In genomic region chrX:3526749-3527148, GRCh38 we compare ENCODE assay signal across 18 cellular contexts.
A peak's percentile ranks its signal among the peaks of the same experiment; 100 is the strongest.
DNase-seq lines count a peak whose midpoint lies in the region; ATAC-seq, FAIRE-seq and TF ChIP-seq lines count a peak whose summit lies in the region.
"Had no signal": no experiment of that assay in that cellular context is flagged by ENCODE, and none has a peak within 500 bp of the region (broad histone marks: within the 10 kb centered on the region; RNA-seq: fewer than 3 reads in every experiment).

No MANE protein-coding gene starts in this region.

- no peaks in the 10 kb centered on the region for H3K36me3 ChIP-seq in astrocyte (ENCODE audit: insufficient read depth, low read length)
- no peaks in the 10 kb centered on the region for H3K36me3 ChIP-seq in skeletal muscle satellite cell (ENCODE audit: insufficient read depth, low read length)
- H3K36me3 ChIP-seq: SJCRH30 had no signal

- H3K9ac ChIP-seq in astrocyte (ENCODE audit: low read length) = peak overlapping the region; percentile 54
- H3K9ac ChIP-seq in skeletal muscle satellite cell (ENCODE audit: low read depth, low read length) = peak overlapping the region; percentile 71

- no peak overlapping the region for H2AFZ ChIP-seq in astrocyte (ENCODE audit: low read depth, low read length)

- H3K4me3 ChIP-seq in astrocyte (ENCODE audit: insufficient read depth, low read depth, low read length) = no peak overlapping the region
- H3K4me3 ChIP-seq in skeletal muscle satellite cell (ENCODE audit: low read length) = no peak overlapping the region
- H3K4me3 ChIP-seq: SJCRH30 had no signal

- H3K4me1 Mint-ChIP-seq in astrocyte (ENCODE audit: low read depth, unreplicated experiment) = no peaks in the 10 kb centered on the region
- H3K4me1 Mint-ChIP-seq in activated naive CD8-positive, alpha-beta T cell treated with anti-CD3 and anti-CD28 coated beads for 36 hours = no peaks in the 10 kb centered on the region
- H3K4me1 Mint-ChIP-seq: B cell; CD4-positive, CD25-positive, alpha-beta regulatory T cell; H9 had no signal

- H3K27me3 ChIP-seq in astrocyte (ENCODE audit: insufficient read depth, low read length) (no peaks in the 10 kb centered on the region), skeletal muscle satellite cell (ENCODE audit: control insufficient read depth, insufficient read depth, low read length) (no peaks in the 10 kb centered on the region)
- H3K27me3 ChIP-seq: SJCRH30 had no signal

- H3K9me3 ChIP-seq in astrocyte (ENCODE audit: insufficient read depth, low read depth, low read length) (no peaks in the 10 kb centered on the region), skeletal muscle satellite cell (replicated peaks; ENCODE audit: low read length) (no peaks in the 10 kb centered on the region)
- H3K9me3 ChIP-seq: Caco-2, SJCRH30 had no signal

- no peak overlapping the region for H3K4me3 Mint-ChIP-seq in astrocyte (ENCODE audit: unreplicated experiment)
- no peak overlapping the region for H3K4me3 Mint-ChIP-seq in activated naive CD8-positive, alpha-beta T cell treated with anti-CD3 and anti-CD28 coated beads for 36 hours
- H3K4me3 Mint-ChIP-seq: B cell; CD4-positive, CD25-positive, alpha-beta regulatory T cell; H9 had no signal

- peaks cover 1% of the 10 kb centered on the region for H3K9me3 Mint-ChIP-seq in astrocyte (ENCODE audit: unreplicated experiment)
- no peaks in the 10 kb centered on the region for H3K9me3 Mint-ChIP-seq in activated naive CD8-positive, alpha-beta T cell treated with anti-CD3 and anti-CD28 coated beads for 36 hours
- H3K9me3 Mint-ChIP-seq: H9 had no signal

- peak; percentile 15 for DNase-seq in ELR (ENCODE audit: low read depth)
- DNase-seq in astrocyte (ENCODE audit: low read depth) = peak; percentile 71
- DNase-seq in fibroblast of peridontal ligament (ENCODE audit: extremely low read depth) = peak; percentile 36
- DNase-seq in activated naive CD8-positive, alpha-beta T cell treated with anti-CD3 and anti-CD28 coated beads for 36 hours = no peak
- DNase-seq: ACHN; Caco-2; CD4-positive, CD25-positive, alpha-beta regulatory T cell; DMS153; H9; NCI-H1417 treated with DMSO at 0.1 percent for 48 hours; NCI-H2029; NCI-H2171 treated with DMSO at 0.1 percent for 48 hours; NCI-H446 treated with DMSO at 0.1 percent for 48 hours; SJCRH30 had no signal

- H4K20me1 ChIP-seq in astrocyte (ENCODE audit: insufficient read depth, low read length) = no peaks in the 10 kb centered on the region

- H3K36me3 Mint-ChIP-seq in astrocyte (ENCODE audit: low read depth, unreplicated experiment) = no peaks in the 10 kb centered on the region
- H3K36me3 Mint-ChIP-seq in activated naive CD8-positive, alpha-beta T cell treated with anti-CD3 and anti-CD28 coated beads for 36 hours = no peaks in the 10 kb centered on the region
- H3K36me3 Mint-ChIP-seq: CD4-positive, CD25-positive, alpha-beta regulatory T cell had no signal

- H3K27me3 Mint-ChIP-seq in astrocyte (ENCODE audit: low read depth, unreplicated experiment) = no peaks in the 10 kb centered on the region
- no peaks in the 10 kb centered on the region for H3K27me3 Mint-ChIP-seq in activated naive CD8-positive, alpha-beta T cell treated with anti-CD3 and anti-CD28 coated beads for 36 hours
- H3K27me3 Mint-ChIP-seq: B cell; CD4-positive, CD25-positive, alpha-beta regulatory T cell had no signal

- no peak for TF ChIP-seq CTCF in astrocyte (IDR thresholded peaks at IDR 0.05; ENCODE audit: insufficient read depth, low read depth, low read length)

- no peaks in the 10 kb centered on the region for H3K79me2 ChIP-seq in astrocyte (ENCODE audit: insufficient read depth, low read length)

- H3K27ac Mint-ChIP-seq in astrocyte (ENCODE audit: unreplicated experiment) = peak overlapping the region; percentile 58
- H3K27ac Mint-ChIP-seq in activated naive CD8-positive, alpha-beta T cell treated with anti-CD3 and anti-CD28 coated beads for 36 hours = no peak overlapping the region
- H3K27ac Mint-ChIP-seq: B cell; CD4-positive, CD25-positive, alpha-beta regulatory T cell; H9 had no signal

- H3K4me2 ChIP-seq in astrocyte (ENCODE audit: low read length) (peak overlapping the region; percentile 61), skeletal muscle satellite cell (ENCODE audit: low read length) (peak overlapping the region; percentile 56)

- peak overlapping the region; percentile 79 for H3K27ac ChIP-seq in astrocyte (ENCODE audit: low read depth, low read length)
- H3K27ac ChIP-seq: SJCRH30 had no signal

- no peak for ATAC-seq in HG03354 (IDR thresholded peaks at IDR 0.05; ENCODE audit: poor library complexity, severe bottlenecking, unreplicated experiment)
- no peak for ATAC-seq in GM18502 (IDR thresholded peaks at IDR 0.05; ENCODE audit: poor library complexity, unreplicated experiment)

- FAIRE-seq in astrocyte (lab: Jason Lieb, UNC) = peak; percentile 13

- peaks cover 12% of the 10 kb centered on the region for H3K4me1 ChIP-seq in astrocyte (ENCODE audit: insufficient read depth, low read length)
- peaks cover 31% of the 10 kb centered on the region for H3K4me1 ChIP-seq in skeletal muscle satellite cell (ENCODE audit: control insufficient read depth, insufficient read depth, low read length)
- H3K4me1 ChIP-seq: Caco-2 had no signal
